Comparison of ENCODE assay signal across 26 cellular contexts in genomic region chr1:192252776-192253175, GRCh38.
"Had no signal": no experiment of that assay in that cellular context is flagged by ENCODE, and none has a peak within 500 bp of the region (broad histone marks: within the 10 kb centered on the region; RNA-seq: fewer than 3 reads in every experiment).

No MANE protein-coding gene starts in this region.

- H3K27me3 ChIP-seq: esophagus muscularis mucosa, heart right ventricle, ovary, sigmoid colon, stomach, thyroid gland, vagina had no signal

- H3K27ac ChIP-seq: esophagus muscularis mucosa, heart right ventricle, lower lobe of right lung, ovary, psoas muscle, sigmoid colon, stomach, thyroid gland, vagina had no signal

- H3K36me3 Mint-ChIP-seq: immature natural killer cell; memory B cell; stimulated activated effector memory CD8-positive, alpha-beta T cell treated with anti-CD3 and anti-CD28 coated beads, Interleukin-12 subunit alpha, Interleukin-12 subunit beta, amount 100 ng/mL, for 72 hours had no signal

- H3K4me1 Mint-ChIP-seq: endodermal cell; immature natural killer cell; memory B cell; natural killer cell; stimulated activated effector memory CD8-positive, alpha-beta T cell treated with anti-CD3 and anti-CD28 coated beads, Interleukin-12 subunit alpha, Interleukin-12 subunit beta, amount 100 ng/mL, for 72 hours had no signal

- H3K4me3 Mint-ChIP-seq: dendritic cell treated with granulocyte-macrophage colony-stimulating factor and Interleukin-4, amounts not matched to agents 40 ng/mL and 50 ng/mL, for 4 days; endodermal cell; immature natural killer cell; memory B cell; natural killer cell; stimulated activated effector memory CD8-positive, alpha-beta T cell treated with anti-CD3 and anti-CD28 coated beads, Interleukin-12 subunit alpha, Interleukin-12 subunit beta, amount 100 ng/mL, for 72 hours had no signal

- H3K4me3 ChIP-seq: esophagus muscularis mucosa, heart right ventricle, lower lobe of right lung, ovary, psoas muscle, sigmoid colon, stomach, thyroid gland, vagina had no signal

- DNase-seq: effector CD8-positive, alpha-beta T cell; endodermal cell; foreskin melanocyte; glutamatergic neuron; heart right ventricle; hypothalamus; immature natural killer cell; left ventricle myocardium superior; lower lobe of right lung; natural killer cell; occipital lobe; ovary; psoas muscle; right cardiac atrium; sigmoid colon; stimulated activated CD4-positive, alpha-beta T cell treated with anti-CD3 and anti-CD28 coated beads, Interleukin-2, amount 100 ng/mL, for 24 hours; stimulated activated CD4-positive, alpha-beta T cell treated with anti-CD3 and anti-CD28 coated beads, Interleukin-4, amount 100 ng/mL, for 24 hours; stimulated activated naive CD4-positive, alpha-beta T cell treated with Interleukin-2 at 50 U/mL for 16 hours; stomach; thyroid gland; trophoblast cell had no signal

- H3K36me3 ChIP-seq: esophagus muscularis mucosa, heart right ventricle, lower lobe of right lung, ovary, sigmoid colon, stomach, thyroid gland, vagina had no signal

- H3K4me1 ChIP-seq: esophagus muscularis mucosa, heart right ventricle, lower lobe of right lung, psoas muscle, sigmoid colon, stomach, thyroid gland, vagina had no signal

- H3K27me3 Mint-ChIP-seq: dendritic cell treated with granulocyte-macrophage colony-stimulating factor and Interleukin-4, amounts not matched to agents 40 ng/mL and 50 ng/mL, for 4 days; memory B cell had no signal

- H3K9me3 ChIP-seq: lower lobe of right lung, ovary, thyroid gland, vagina had no signal

- H3K27ac Mint-ChIP-seq: dendritic cell treated with granulocyte-macrophage colony-stimulating factor and Interleukin-4, amounts not matched to agents 40 ng/mL and 50 ng/mL, for 4 days; endodermal cell; immature natural killer cell; memory B cell; natural killer cell; stimulated activated effector memory CD8-positive, alpha-beta T cell treated with anti-CD3 and anti-CD28 coated beads, Interleukin-12 subunit alpha, Interleukin-12 subunit beta, amount 100 ng/mL, for 72 hours had no signal
